21 cellular contexts compared by ENCODE assay signal in the genomic region with DNA sequence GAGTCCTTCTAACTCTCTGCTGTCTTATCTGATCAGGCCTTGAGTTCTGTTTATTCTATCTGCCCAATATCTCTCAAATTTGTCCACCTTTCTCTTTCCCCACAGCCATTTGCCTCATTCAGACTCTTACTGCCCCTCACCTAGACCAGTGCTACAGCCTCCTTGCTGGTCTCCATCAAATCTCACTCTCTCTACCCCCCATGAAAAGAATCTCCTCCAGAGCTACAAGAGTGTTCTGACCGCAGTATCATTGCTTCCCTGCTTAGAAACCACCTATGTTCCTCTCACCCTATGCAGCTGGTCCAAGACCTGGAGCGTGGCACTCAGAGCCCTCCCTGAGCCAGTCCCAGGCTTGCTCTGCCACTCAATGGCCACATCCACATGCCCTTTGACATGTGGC.
DNase-seq lines count a peak whose midpoint lies in the region; ATAC-seq, FAIRE-seq and TF ChIP-seq lines count a peak whose summit lies in the region.
"Had no signal": no experiment of that assay in that cellular context is flagged by ENCODE, and none has a peak within 500 bp of the region (broad histone marks: within the 10 kb centered on the region; RNA-seq: fewer than 3 reads in every experiment).

No MANE protein-coding gene starts in this region.

- H3K79me1 ChIP-seq in H9 (ENCODE audit: insufficient read depth, low read depth, low read length, poor library complexity, severe bottlenecking), result no peaks in the 10 kb centered on the region
- peaks cover 2% of the 10 kb centered on the region for H3K79me1 ChIP-seq in mesenchymal stem cell (replicated peaks; ENCODE audit: low read length, poor library complexity, severe bottlenecking)

- peaks cover 46 to 49% of the 10 kb centered on the region in 2 experiments for H3K4me1 Mint-ChIP-seq in H9
- peaks cover 87% of the 10 kb centered on the region for H3K4me1 Mint-ChIP-seq in activated T-helper 1 cell treated with anti-CD3 and anti-CD28 coated beads, Interleukin-12 subunit alpha, Interleukin-12 subunit beta, Interleukin-2, Interleukin-4 antibody, amounts not matched to agents 30 ng/mL and 10 ng/mL and 1 ng/mL, durations not matched to agents 14 hours and 24 hours and 36 hours (ENCODE audit: low read depth)
- peaks cover 69% of the 10 kb centered on the region for H3K4me1 Mint-ChIP-seq in stimulated activated memory B cell treated with anti-CD40 and anti-IgM and Interleukin-4, amounts not matched to agents 10 μg/mL and 1 μg/mL and 100 μg/mL, for 72 hours

- H3K27me3 ChIP-seq in H9 (ENCODE audit: insufficient read depth, low read length) (no peaks in the 10 kb centered on the region), mesenchymal stem cell (ENCODE audit: control insufficient read depth in 1 of 2, insufficient read depth in 1 of 2, low read length in 2 of 2) (no peaks in the 10 kb centered on the region)
- H3K27me3 ChIP-seq: colonic mucosa, suprapubic skin had no signal

- no peak overlapping the region for H4K5ac ChIP-seq in H9 (ENCODE audit: insufficient read length, low read depth, low read length)

- H3K27ac ChIP-seq in H9 (ENCODE audit: insufficient read length, low read depth, low read length), result no peak overlapping the region
- no peak overlapping the region for H3K27ac ChIP-seq in mesenchymal stem cell (ENCODE audit: low read length, poor library complexity, severe bottlenecking)

- H3K9me3 Mint-ChIP-seq in H9, result peaks cover 5 to 6% of the 10 kb centered on the region in 2 experiments; a peak in 2 of 5 replicates
- H3K9me3 Mint-ChIP-seq in activated T-helper 1 cell treated with anti-CD3 and anti-CD28 coated beads, Interleukin-12 subunit alpha, Interleukin-12 subunit beta, Interleukin-2, Interleukin-4 antibody, amounts not matched to agents 30 ng/mL and 10 ng/mL and 1 ng/mL, durations not matched to agents 14 hours and 24 hours and 36 hours, result peaks cover under 1% of the 10 kb centered on the region
- no peaks in the 10 kb centered on the region for H3K9me3 Mint-ChIP-seq in stimulated activated memory B cell treated with anti-CD40 and anti-IgM and Interleukin-4, amounts not matched to agents 10 μg/mL and 1 μg/mL and 100 μg/mL, for 72 hours
- H3K9me3 Mint-ChIP-seq: CD8-positive, alpha-beta memory T cell had no signal

- H3K4ac ChIP-seq in H9 (ENCODE audit: low read depth, low read length) (no peak overlapping the region), mesenchymal stem cell (ENCODE audit: low read depth in 1 of 2, low read length in 2 of 2) (peak overlapping the region; percentile 69 to 92)

- H3K4me3 Mint-ChIP-seq in H9, result no peak overlapping the region
- peak overlapping the region; percentile 1 for H3K4me3 Mint-ChIP-seq in activated T-helper 1 cell treated with anti-CD3 and anti-CD28 coated beads, Interleukin-12 subunit alpha, Interleukin-12 subunit beta, Interleukin-2, Interleukin-4 antibody, amounts not matched to agents 30 ng/mL and 10 ng/mL and 1 ng/mL, durations not matched to agents 14 hours and 24 hours and 36 hours
- peak overlapping the region; percentile 19 for H3K4me3 Mint-ChIP-seq in stimulated activated memory B cell treated with anti-CD40 and anti-IgM and Interleukin-4, amounts not matched to agents 10 μg/mL and 1 μg/mL and 100 μg/mL, for 72 hours
- H3K4me3 Mint-ChIP-seq: activated CD4-positive, alpha-beta T cell treated with anti-CD3 and anti-CD28 coated beads, Interleukin-2, amount 10 ng/mL, durations not matched to agents 7 days and 5 days; activated naive CD4-positive, alpha-beta T cell treated with anti-CD3 and anti-CD28 coated beads, Interleukin-2, amount 10 ng/mL, durations not matched to agents 7 days and 5 days; CD8-positive, alpha-beta memory T cell had no signal

- H2AK5ac ChIP-seq in H9 (ENCODE audit: insufficient read length, low read length), result no peak overlapping the region
- H2AK5ac ChIP-seq in mesenchymal stem cell (ENCODE audit: low read length, severe bottlenecking), result peak overlapping the region; percentile 98

- H4K8ac ChIP-seq in H9 (replicated peaks; ENCODE audit: insufficient read length, low read depth, low read length) (no peak overlapping the region), mesenchymal stem cell (ENCODE audit: low read length) (no peak overlapping the region)

- no peak overlapping the region for H3T11ph ChIP-seq in H9 (ENCODE audit: low read length)

- no peak overlapping the region for H3K4me3 ChIP-seq in mesenchymal stem cell (ENCODE audit: insufficient read depth in 1 of 2, low read depth in 1 of 2, low read length in 2 of 2)
- H3K4me3 ChIP-seq: colonic mucosa, skin epidermis, suprapubic skin had no signal

- no peak overlapping the region for H3K9ac ChIP-seq in H9 (ENCODE audit: extremely low read depth, insufficient read length, low read length)
- no peak overlapping the region for H3K9ac ChIP-seq in mesenchymal stem cell (ENCODE audit: low read length)

- H3K18ac ChIP-seq in H9 (ENCODE audit: insufficient read length, low read depth, low read length) (no peak overlapping the region), mesenchymal stem cell (ENCODE audit: low read depth in 1 of 2, low read length in 2 of 2) (peak overlapping the region; percentile 64 to 97)

- H3K23me2 ChIP-seq in H9 (ENCODE audit: insufficient read length, low read depth, low read length, poor library complexity, severe bottlenecking), result no peaks in the 10 kb centered on the region

- ATAC-seq in stimulated activated memory B cell treated with anti-CD40 and anti-IgM and Interleukin-4, amounts not matched to agents 10 μg/mL and 1 μg/mL and 100 μg/mL, for 72 hours, result no peak
- ATAC-seq: naive thymus-derived CD8-positive, alpha-beta T cell had no signal

- peak overlapping the region in 2 of 3 experiments; percentile 2; a peak in 4 of 7 replicates for H3K27ac Mint-ChIP-seq in H9
- H3K27ac Mint-ChIP-seq in activated T-helper 1 cell treated with anti-CD3 and anti-CD28 coated beads, Interleukin-12 subunit alpha, Interleukin-12 subunit beta, Interleukin-2, Interleukin-4 antibody, amounts not matched to agents 30 ng/mL and 10 ng/mL and 1 ng/mL, durations not matched to agents 14 hours and 24 hours and 36 hours, result peak overlapping the region; percentile 18
- H3K27ac Mint-ChIP-seq in stimulated activated memory B cell treated with anti-CD40 and anti-IgM and Interleukin-4, amounts not matched to agents 10 μg/mL and 1 μg/mL and 100 μg/mL, for 72 hours, result peak overlapping the region; percentile 71
- H3K27ac Mint-ChIP-seq: activated CD4-positive, alpha-beta T cell treated with anti-CD3 and anti-CD28 coated beads, Interleukin-2, amount 10 ng/mL, durations not matched to agents 7 days and 5 days; activated naive CD4-positive, alpha-beta T cell treated with anti-CD3 and anti-CD28 coated beads, Interleukin-2, amount 10 ng/mL, durations not matched to agents 7 days and 5 days had no signal

- intact Hi-C loops in activated T-helper 1 cell treated with anti-CD3 and anti-CD28 coated beads, Interleukin-12 subunit alpha, Interleukin-12 subunit beta, Interleukin-2, Interleukin-4 antibody, amounts not matched to agents 30 ng/mL and 10 ng/mL and 1 ng/mL, durations not matched to agents 14 hours and 24 hours and 36 hours (cut with micrococcal nuclease), result no loop called here

- no peak for DNase-seq in H9
- DNase-seq in activated T-helper 1 cell treated with anti-CD3 and anti-CD28 coated beads, Interleukin-12 subunit alpha, Interleukin-12 subunit beta, Interleukin-2, Interleukin-4 antibody, amounts not matched to agents 30 ng/mL and 10 ng/mL and 1 ng/mL, durations not matched to agents 14 hours and 24 hours and 36 hours (ENCODE audit: low spot score), result no peak
- no peak for DNase-seq in mesenchymal stem cell
- no peak for DNase-seq in germinal center (ENCODE audit: low spot score)
- DNase-seq in foreskin melanocyte, result no peak
- DNase-seq in RCC 7860 (ENCODE audit: low spot score), result no peak
- DNase-seq: activated CD4-positive, alpha-beta T cell treated with anti-CD3 and anti-CD28 coated beads, Interleukin-2, amount 10 ng/mL, durations not matched to agents 7 days and 5 days; activated naive CD4-positive, alpha-beta T cell treated with anti-CD3 and anti-CD28 coated beads, Interleukin-2, amount 10 ng/mL, durations not matched to agents 7 days and 5 days; activated T-cell treated with anti-CD3 and anti-CD28 coated beads for 4 hours; CD8-positive, alpha-beta memory T cell; colonic mucosa; DMS79; naive thymus-derived CD8-positive, alpha-beta T cell; NCI-H2029; NCI-H446; NK-92 treated with Interleukin-12 subunit alpha and Interleukin-12 subunit beta, amount 100 ng/mL, for 24 hours; posterior cingulate gyrus; stimulated activated CD4-positive, alpha-beta T cell treated with anti-CD3 and anti-CD28 coated beads, Interleukin-4, amount 100 ng/mL, for 24 hours had no signal

- no peaks in the 10 kb centered on the region for H3K9me3 ChIP-seq in H9 (ENCODE audit: control insufficient read depth, low read depth, low read length)
- H3K9me3 ChIP-seq in mesenchymal stem cell (ENCODE audit: control insufficient read depth, low read length), result peaks cover 6% of the 10 kb centered on the region
- H3K9me3 ChIP-seq: colonic mucosa, suprapubic skin had no signal

- H3K79me2 ChIP-seq in H9 (ENCODE audit: insufficient read depth, low read length), result no peaks in the 10 kb centered on the region

- H2BK120ac ChIP-seq in H9 (ENCODE audit: low read depth, low read length, poor library complexity, severe bottlenecking) (no peak overlapping the region), mesenchymal stem cell (ENCODE audit: low read depth, low read length) (peak overlapping the region; percentile 54)

- H3K36me3 ChIP-seq in mesenchymal stem cell (ENCODE audit: control insufficient read depth in 1 of 2, insufficient read depth in 2 of 2, low read depth in 1 of 2, low read length in 2 of 2), result no peaks in the 10 kb centered on the region
- H3K36me3 ChIP-seq: colonic mucosa, suprapubic skin had no signal

- no CpG with 5 or more reads among the region's 2 CpGs for WGBS in H9 (ENCODE audit: extremely low coverage, insufficient read length, low lambda C conversion rate)
- 97% methylated on average over 2 of the region's 2 CpGs for WGBS in mesenchymal stem cell

- no peak for FAIRE-seq in RCC 7860 (lab: Jason Lieb, UNC)

- H4K20me1 ChIP-seq in H9 (ENCODE audit: control insufficient read depth, insufficient read depth, insufficient read length), result no peaks in the 10 kb centered on the region

- no peak overlapping the region for H3K4me2 ChIP-seq in H9 (ENCODE audit: insufficient read depth, insufficient read length, low read length)
- H3K4me2 ChIP-seq in mesenchymal stem cell (ENCODE audit: low read length, poor library complexity, severe bottlenecking), result no peak overlapping the region

- H3K27me3 Mint-ChIP-seq in H9 (ENCODE audit: low read depth), result peaks cover 3% of the 10 kb centered on the region
- H3K27me3 Mint-ChIP-seq in activated T-helper 1 cell treated with anti-CD3 and anti-CD28 coated beads, Interleukin-12 subunit alpha, Interleukin-12 subunit beta, Interleukin-2, Interleukin-4 antibody, amounts not matched to agents 30 ng/mL and 10 ng/mL and 1 ng/mL, durations not matched to agents 14 hours and 24 hours and 36 hours (ENCODE audit: insufficient read depth), result no peaks in the 10 kb centered on the region
- H3K27me3 Mint-ChIP-seq in stimulated activated memory B cell treated with anti-CD40 and anti-IgM and Interleukin-4, amounts not matched to agents 10 μg/mL and 1 μg/mL and 100 μg/mL, for 72 hours, result no peaks in the 10 kb centered on the region
- H3K27me3 Mint-ChIP-seq: CD8-positive, alpha-beta memory T cell; naive thymus-derived CD8-positive, alpha-beta T cell had no signal

- no peaks in the 10 kb centered on the region; the same call in 1 of the 2 replicates for H3K4me1 ChIP-seq in H9 (ENCODE audit: insufficient read depth, low read length)
- peaks cover 14% of the 10 kb centered on the region for H3K4me1 ChIP-seq in mesenchymal stem cell (ENCODE audit: control insufficient read depth, insufficient read depth, low read depth, low read length)

- H2BK5ac ChIP-seq in H9 (ENCODE audit: insufficient read length, low read length) (no peak overlapping the region), mesenchymal stem cell (ENCODE audit: low read depth, low read length, poor library complexity, severe bottlenecking) (no peak overlapping the region)

- TF ChIP-seq CTCF in H9 (conservative IDR thresholded peaks at IDR 0.05), result no peak

- peaks cover 0 to 12% (median 0%) of the 10 kb centered on the region in 3 experiments; a peak in 5 of 7 replicates for H3K36me3 Mint-ChIP-seq in H9 (ENCODE audit: insufficient read depth in 1 of 3, low read depth in 3 of 3)
- peaks cover 4% of the 10 kb centered on the region for H3K36me3 Mint-ChIP-seq in activated T-helper 1 cell treated with anti-CD3 and anti-CD28 coated beads, Interleukin-12 subunit alpha, Interleukin-12 subunit beta, Interleukin-2, Interleukin-4 antibody, amounts not matched to agents 30 ng/mL and 10 ng/mL and 1 ng/mL, durations not matched to agents 14 hours and 24 hours and 36 hours (ENCODE audit: low read depth)
- H3K36me3 Mint-ChIP-seq in stimulated activated memory B cell treated with anti-CD40 and anti-IgM and Interleukin-4, amounts not matched to agents 10 μg/mL and 1 μg/mL and 100 μg/mL, for 72 hours, result no peaks in the 10 kb centered on the region

- H3K23ac ChIP-seq in H9 (ENCODE audit: insufficient read length, low read depth, low read length) (no peak overlapping the region), mesenchymal stem cell (ENCODE audit: low read length in 2 of 2) (no peak overlapping the region)

- no peak overlapping the region for H2BK15ac ChIP-seq in H9 (ENCODE audit: low read depth, low read length)
- H2BK15ac ChIP-seq in mesenchymal stem cell (ENCODE audit: low read depth, poor library complexity, severe bottlenecking), result peak overlapping the region; percentile 29

- H3K14ac ChIP-seq in H9 (ENCODE audit: insufficient read depth, low read length) (no peak overlapping the region), mesenchymal stem cell (ENCODE audit: low read length in 2 of 2) (peak overlapping the region in 1 of 2 experiments; percentile 73)

- H4K91ac ChIP-seq in H9 (ENCODE audit: insufficient read length, low read depth, low read length), result no peak overlapping the region
- peak overlapping the region; percentile 93 for H4K91ac ChIP-seq in mesenchymal stem cell (ENCODE audit: low read length)

- no peak overlapping the region for H3K56ac ChIP-seq in H9 (ENCODE audit: insufficient read length, low read depth, low read length)

- H2AFZ ChIP-seq in H9 (ENCODE audit: low read length), result no peak overlapping the region
- H2AFZ ChIP-seq in mesenchymal stem cell (ENCODE audit: low read depth, low read length), result no peak overlapping the region

- peak overlapping the region; percentile 55 for H2BK12ac ChIP-seq in H9 (ENCODE audit: insufficient read length, low read depth, low read length)
- peak overlapping the region; percentile 99 for H2BK12ac ChIP-seq in mesenchymal stem cell (ENCODE audit: low read length in 2 of 2)

- H2BK20ac ChIP-seq in H9 (ENCODE audit: low read depth, low read length, poor library complexity, severe bottlenecking), result no peak overlapping the region

Comparison
In these comparisons a context has a peak if more than half of its experiments do, and no peak if none do; other contexts are left out.
1. H3K27ac Mint-ChIP-seq: peak in every context shown above with its lines; median percentile 71 in stimulated activated memory B cell treated with anti-CD40 and anti-IgM and Interleukin-4, amounts not matched to agents 10 μg/mL and 1 μg/mL and 100 μg/mL, for 72 hours; 18 in activated T-helper 1 cell treated with anti-CD3 and anti-CD28 coated beads, Interleukin-12 subunit alpha, Interleukin-12 subunit beta, Interleukin-2, Interleukin-4 antibody, amounts not matched to agents 30 ng/mL and 10 ng/mL and 1 ng/mL, durations not matched to agents 14 hours and 24 hours and 36 hours; 2 in H9.
2. H3K4me3 Mint-ChIP-seq: peak in activated T-helper 1 cell treated with anti-CD3 and anti-CD28 coated beads, Interleukin-12 subunit alpha, Interleukin-12 subunit beta, Interleukin-2, Interleukin-4 antibody, amounts not matched to agents 30 ng/mL and 10 ng/mL and 1 ng/mL, durations not matched to agents 14 hours and 24 hours and 36 hours (single experiment) and stimulated activated memory B cell treated with anti-CD40 and anti-IgM and Interleukin-4, amounts not matched to agents 10 μg/mL and 1 μg/mL and 100 μg/mL, for 72 hours (single experiment); none in H9 (0 of 2).